Comparison of ENCODE assay signal across 11 cellular contexts in genomic region chr20:43911066-43911465, GRCh38. TPM values are rescaled to one million over a fixed set of nuclear protein-coding genes. Genes with fewer than 3 reads are reported as not detected.
DNase-seq lines count a peak whose midpoint lies in the region; ATAC-seq and TF ChIP-seq lines count a peak whose summit lies in the region.
"Had no signal": no experiment of that assay in that cellular context is flagged by ENCODE, and none has a peak within 500 bp of the region (broad histone marks: within the 10 kb centered on the region; RNA-seq: fewer than 3 reads in every experiment).

No MANE protein-coding gene starts in this region.

- DNase-seq in EH (ENCODE audit: low read depth) (peak; percentile 76), foreskin keratinocyte (peak; percentile 53 to 66), T-helper 9 cell (no peak), caudate nucleus (lab: John Stamatoyannopoulos, UW) (no peak)
- peak; percentile 27 for DNase-seq in activated CD8-positive, alpha-beta memory T cell treated with anti-CD3 and anti-CD28 coated beads, Interleukin-2, amount 10 ng/mL, durations not matched to agents 7 days and 5 days
- DNase-seq: DND-41, NCI-H2171 treated with DMSO at 0.1 percent for 48 hours, occipital lobe had no signal

- CTCF ChIA-PET in activated CD8-positive, alpha-beta memory T cell treated with anti-CD3 and anti-CD28 coated beads, Interleukin-2, amount 10 ng/mL, durations not matched to agents 7 days and 5 days (lab: Charles Lee), result no interaction called here

- H3K27me3 Mint-ChIP-seq in activated CD8-positive, alpha-beta memory T cell treated with anti-CD3 and anti-CD28 coated beads, Interleukin-2, amount 10 ng/mL, durations not matched to agents 7 days and 5 days, result peaks cover 63% of the 10 kb centered on the region

- H3K9me3 Mint-ChIP-seq in activated CD8-positive, alpha-beta memory T cell treated with anti-CD3 and anti-CD28 coated beads, Interleukin-2, amount 10 ng/mL, durations not matched to agents 7 days and 5 days (ENCODE audit: low read depth), result peaks cover 7% of the 10 kb centered on the region

- H3K27ac ChIP-seq in KMS-11, result no peak overlapping the region
- H3K27ac ChIP-seq in foreskin keratinocyte, result no peak overlapping the region
- H3K27ac ChIP-seq in caudate nucleus (ENCODE audit: low read depth, low read length), result no peak overlapping the region

- H2AFZ ChIP-seq in KMS-11 (ENCODE audit: low read depth), result no peak overlapping the region

- H3K9ac ChIP-seq in KMS-11, result no peak overlapping the region

- no peak overlapping the region for H3K4me3 ChIP-seq in KMS-11 (IDR thresholded peaks at IDR 0.05; ENCODE audit: insufficient read depth, low read depth, low read length)

- no peak overlapping the region for H3K27ac Mint-ChIP-seq in activated CD8-positive, alpha-beta memory T cell treated with anti-CD3 and anti-CD28 coated beads, Interleukin-2, amount 10 ng/mL, durations not matched to agents 7 days and 5 days

- peak overlapping the region; percentile 16; the same call in 1 of the 2 replicates for H3K4me2 ChIP-seq in KMS-11

- H3K36me3 Mint-ChIP-seq in activated CD8-positive, alpha-beta memory T cell treated with anti-CD3 and anti-CD28 coated beads, Interleukin-2, amount 10 ng/mL, durations not matched to agents 7 days and 5 days, result peaks cover 9% of the 10 kb centered on the region

- peaks cover 13% of the 10 kb centered on the region for H3K4me1 Mint-ChIP-seq in activated CD8-positive, alpha-beta memory T cell treated with anti-CD3 and anti-CD28 coated beads, Interleukin-2, amount 10 ng/mL, durations not matched to agents 7 days and 5 days

- no peak for ATAC-seq in activated CD8-positive, alpha-beta memory T cell treated with anti-CD3 and anti-CD28 coated beads, Interleukin-2, amount 10 ng/mL, durations not matched to agents 7 days and 5 days
- ATAC-seq in foreskin keratinocyte, result no peak
- ATAC-seq in HG02642 (IDR thresholded peaks at IDR 0.05; ENCODE audit: poor library complexity, unreplicated experiment), result no peak
- no peak for ATAC-seq in HG03139 (IDR thresholded peaks at IDR 0.05; ENCODE audit: unreplicated experiment)

- no peaks in the 10 kb centered on the region for H3K36me3 ChIP-seq in KMS-11 (ENCODE audit: insufficient read depth)

- H3K27me3 ChIP-seq in KMS-11 (ENCODE audit: insufficient read depth, low read depth), result no peaks in the 10 kb centered on the region
- H3K27me3 ChIP-seq in foreskin keratinocyte, result peaks cover 52% of the 10 kb centered on the region

- peaks cover 28% of the 10 kb centered on the region for H3K4me1 ChIP-seq in KMS-11 (ENCODE audit: low read depth, poor library complexity, severe bottlenecking)
- H3K4me1 ChIP-seq in foreskin keratinocyte, result no peaks in the 10 kb centered on the region

- no peak overlapping the region for H3K4me3 Mint-ChIP-seq in activated CD8-positive, alpha-beta memory T cell treated with anti-CD3 and anti-CD28 coated beads, Interleukin-2, amount 10 ng/mL, durations not matched to agents 7 days and 5 days

- TF ChIP-seq CTCF in KMS-11 (conservative IDR thresholded peaks at IDR 0.05; ENCODE audit: low read depth, low read length), result no peak
- peak; percentile 61 for TF ChIP-seq CTCF in foreskin keratinocyte (conservative IDR thresholded peaks at IDR 0.05)

- H3K79me2 ChIP-seq in KMS-11 (ENCODE audit: insufficient read depth, low read depth), result peaks cover 12% of the 10 kb centered on the region; the same call in 1 of the 2 replicates

- H4K20me1 ChIP-seq in KMS-11 (ENCODE audit: insufficient read depth), result no peaks in the 10 kb centered on the region

RNA-seq across cellular contexts. Expression of gene TOX2, which starts 3.6 kb away (rescaled TPM):
- total RNA-seq in activated CD8-positive, alpha-beta memory T cell treated with anti-CD3 and anti-CD28 coated beads, Interleukin-2, amount 10 ng/mL, durations not matched to agents 7 days and 5 days, result 1 to 10 TPM; 1.8 to 1.9 TPM
- 0.14 TPM in 2 replicates for total RNA-seq in foreskin keratinocyte
- polyA plus RNA-seq in foreskin keratinocyte, result 0.10 and 0.29 TPM in 2 replicates

Comparison
In these comparisons a context has a peak if more than half of its experiments do, and no peak if none do; other contexts are left out.
1. DNase-seq: peak in EH (single experiment), activated CD8-positive, alpha-beta memory T cell treated with anti-CD3 and anti-CD28 coated beads, Interleukin-2, amount 10 ng/mL, durations not matched to agents 7 days and 5 days (single experiment) and foreskin keratinocyte (2 of 2); none in T-helper 9 cell (single experiment) and caudate nucleus (0 of 61).